In the genomic region with DNA sequence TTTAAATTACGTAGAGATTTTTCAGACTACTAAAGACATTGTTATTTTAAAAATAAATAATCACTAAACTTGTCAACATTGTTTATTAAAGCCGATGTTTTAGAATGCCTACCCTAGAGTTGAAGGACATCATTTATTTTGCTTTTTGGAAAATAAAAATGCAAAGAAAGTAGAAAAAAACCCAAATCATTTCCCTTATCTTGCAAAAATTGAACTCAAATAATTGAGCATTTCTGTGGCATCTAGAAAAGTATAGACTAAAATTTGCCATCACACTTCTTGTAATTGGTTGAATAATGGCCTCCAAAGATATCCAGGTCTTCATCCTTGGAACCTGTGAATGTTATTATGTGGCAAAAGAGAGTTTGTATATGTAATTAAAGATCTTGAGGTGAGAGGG, we compare ENCODE assay signal across 1 cellular context.
TF ChIP-seq lines count a peak whose summit lies in the region.

No MANE protein-coding gene starts in this region.

TF ChIP-seq in SK-N-SH, 30 proteins besides CTCF, POLR2A, EP300 and RAD21 (continued from another document):
- TF ChIP-seq, protein P1, sequence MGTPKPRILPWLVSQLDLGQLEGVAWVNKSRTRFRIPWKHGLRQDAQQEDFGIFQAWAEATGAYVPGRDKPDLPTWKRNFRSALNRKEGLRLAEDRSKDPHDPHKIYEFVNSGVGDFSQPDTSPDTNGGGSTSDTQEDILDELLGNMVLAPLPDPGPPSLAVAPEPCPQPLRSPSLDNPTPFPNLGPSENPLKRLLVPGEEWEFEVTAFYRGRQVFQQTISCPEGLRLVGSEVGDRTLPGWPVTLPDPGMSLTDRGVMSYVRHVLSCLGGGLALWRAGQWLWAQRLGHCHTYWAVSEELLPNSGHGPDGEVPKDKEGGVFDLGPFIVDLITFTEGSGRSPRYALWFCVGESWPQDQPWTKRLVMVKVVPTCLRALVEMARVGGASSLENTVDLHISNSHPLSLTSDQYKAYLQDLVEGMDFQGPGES (IDR thresholded peaks at IDR 0.05; ENCODE audit: low read depth, low read length): no peak
- TF ChIP-seq FOXJ3 (CRISPR knock-in tag; IDR thresholded peaks at IDR 0.05): no peak
- no peak for TF ChIP-seq EZH2phosphoT487 (IDR thresholded peaks at IDR 0.05; ENCODE audit: borderline replicate concordance, low read depth)
- TF ChIP-seq, protein P2, sequence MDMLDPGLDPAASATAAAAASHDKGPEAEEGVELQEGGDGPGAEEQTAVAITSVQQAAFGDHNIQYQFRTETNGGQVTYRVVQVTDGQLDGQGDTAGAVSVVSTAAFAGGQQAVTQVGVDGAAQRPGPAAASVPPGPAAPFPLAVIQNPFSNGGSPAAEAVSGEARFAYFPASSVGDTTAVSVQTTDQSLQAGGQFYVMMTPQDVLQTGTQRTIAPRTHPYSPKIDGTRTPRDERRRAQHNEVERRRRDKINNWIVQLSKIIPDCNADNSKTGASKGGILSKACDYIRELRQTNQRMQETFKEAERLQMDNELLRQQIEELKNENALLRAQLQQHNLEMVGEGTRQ (IDR thresholded peaks at IDR 0.05; ENCODE audit: borderline replicate concordance, low read depth, low read length): no peak
- TF ChIP-seq GATA2 (CRISPR knock-in tag; IDR thresholded peaks at IDR 0.05): no peak
- no peak for TF ChIP-seq MEF2A (IDR thresholded peaks at IDR 0.05; ENCODE audit: borderline replicate concordance, low read depth)
- no peak for TF ChIP-seq TCF12 (IDR thresholded peaks at IDR 0.05)
- no peak for TF ChIP-seq RCOR1 (IDR thresholded peaks at IDR 0.05; ENCODE audit: low read length)
